9 cellular contexts compared by ENCODE assay signal in genomic region chrX:136147966-136148365, GRCh38. TPM values are rescaled to one million over a fixed set of nuclear protein-coding genes. Genes with fewer than 3 reads are reported as not detected.
DNase-seq lines count a peak whose midpoint lies in the region; ATAC-seq, FAIRE-seq and TF ChIP-seq lines count a peak whose summit lies in the region.
"Had no signal": no experiment of that assay in that cellular context is flagged by ENCODE, and none has a peak within 500 bp of the region (broad histone marks: within the 10 kb centered on the region; RNA-seq: fewer than 3 reads in every experiment).

No MANE protein-coding gene starts in this region.

- 22% methylated on average over 17 of the region's 17 CpGs for WGBS in thymus

- no peaks in the 10 kb centered on the region for H3K27me3 ChIP-seq in astrocyte (ENCODE audit: insufficient read depth, low read length)
- peaks cover 4% of the 10 kb centered on the region for H3K27me3 ChIP-seq in keratinocyte (ENCODE audit: control insufficient read depth, extremely low read depth, insufficient read depth, low read length)
- H3K27me3 ChIP-seq in thymus (ENCODE audit: control insufficient read depth, insufficient read depth), result no peaks in the 10 kb centered on the region

- H3K9me1 ChIP-seq in keratinocyte (ENCODE audit: control insufficient read depth, extremely low read depth, insufficient read depth, low read length), result no peaks in the 10 kb centered on the region

- no peaks in the 10 kb centered on the region for H3K36me3 ChIP-seq in astrocyte (ENCODE audit: insufficient read depth, low read length)
- no peaks in the 10 kb centered on the region for H3K36me3 ChIP-seq in keratinocyte (ENCODE audit: control insufficient read depth in 2 of 2, extremely low read depth in 1 of 2, insufficient read depth in 2 of 2, low read length in 2 of 2)
- H3K36me3 ChIP-seq in thymus (ENCODE audit: control insufficient read depth, insufficient read depth), result no peaks in the 10 kb centered on the region

- H3K4me3 Mint-ChIP-seq in activated CD4-positive, alpha-beta T cell treated with anti-CD3 and anti-CD28 coated beads, Interleukin-2, amount 10 ng/mL, durations not matched to agents 24 days and 14 days, result peak overlapping the region; percentile 61
- peak overlapping the region; percentile 83 for H3K4me3 Mint-ChIP-seq in astrocyte (ENCODE audit: unreplicated experiment)

- dilution Hi-C loops in keratinocyte (cut with MboI; ENCODE audit: extremely low pct_ligation_motif_present, low sequenced_read_pairs), result no loop called here

- H3K9me3 Mint-ChIP-seq in activated CD4-positive, alpha-beta T cell treated with anti-CD3 and anti-CD28 coated beads, Interleukin-2, amount 10 ng/mL, durations not matched to agents 24 days and 14 days, result peaks cover 4% of the 10 kb centered on the region
- peaks cover 8% of the 10 kb centered on the region for H3K9me3 Mint-ChIP-seq in astrocyte (ENCODE audit: unreplicated experiment)

- intact Hi-C loops in activated CD4-positive, alpha-beta T cell treated with anti-CD3 and anti-CD28 coated beads, Interleukin-2, amount 10 ng/mL, durations not matched to agents 24 days and 14 days (cut with micrococcal nuclease), result loop anchor here (10.0 kb wide), 1 partner anchor 57 kb away; no protein-coding TSS in a partner anchor

- H3K27ac Mint-ChIP-seq in activated CD4-positive, alpha-beta T cell treated with anti-CD3 and anti-CD28 coated beads, Interleukin-2, amount 10 ng/mL, durations not matched to agents 24 days and 14 days, result no peak overlapping the region
- no peak overlapping the region for H3K27ac Mint-ChIP-seq in astrocyte (ENCODE audit: unreplicated experiment)

- FAIRE-seq in astrocyte (lab: Jason Lieb, UNC), result no peak
- no peak for FAIRE-seq in keratinocyte (lab: Jason Lieb, UNC)

- no peak overlapping the region for H2AFZ ChIP-seq in astrocyte (ENCODE audit: low read depth, low read length)
- H2AFZ ChIP-seq in keratinocyte (ENCODE audit: control insufficient read depth, low read length), result no peak overlapping the region

- no peak for ATAC-seq in esophagus mucosa

- H3K9ac ChIP-seq in astrocyte (ENCODE audit: low read length) (peak overlapping the region; percentile 79), keratinocyte (ENCODE audit: control insufficient read depth, extremely low read depth, insufficient read depth, low read length) (peak overlapping the region; percentile 71)

- peaks cover 5% of the 10 kb centered on the region for H3K27me3 Mint-ChIP-seq in activated CD4-positive, alpha-beta T cell treated with anti-CD3 and anti-CD28 coated beads, Interleukin-2, amount 10 ng/mL, durations not matched to agents 24 days and 14 days
- H3K27me3 Mint-ChIP-seq in astrocyte (ENCODE audit: low read depth, unreplicated experiment), result peaks cover 8% of the 10 kb centered on the region

- no peak for DNase-seq in activated CD4-positive, alpha-beta T cell treated with anti-CD3 and anti-CD28 coated beads, Interleukin-2, amount 10 ng/mL, durations not matched to agents 24 days and 14 days
- no peak for DNase-seq in activated CD4-positive, alpha-beta T cell treated with anti-CD3 and anti-CD28 coated beads, Interleukin-2, amount 50 U/mL, for 1 hour
- DNase-seq in astrocyte (ENCODE audit: low read depth) (no peak), keratinocyte (ENCODE audit: low read depth, low spot score) (no peak), dermis blood vessel endothelial cell (no peak)
- DNase-seq in effector CD8-positive, alpha-beta T cell (lab: John Stamatoyannopoulos, UW), result no peak

- H3K79me2 ChIP-seq in astrocyte (ENCODE audit: insufficient read depth, low read length) (peaks cover 35% of the 10 kb centered on the region), keratinocyte (ENCODE audit: control insufficient read depth, insufficient read depth, low read length) (peaks cover 43% of the 10 kb centered on the region)

- no peaks in the 10 kb centered on the region for H3K36me3 Mint-ChIP-seq in activated CD4-positive, alpha-beta T cell treated with anti-CD3 and anti-CD28 coated beads, Interleukin-2, amount 10 ng/mL, durations not matched to agents 24 days and 14 days (ENCODE audit: low read depth)
- no peaks in the 10 kb centered on the region for H3K36me3 Mint-ChIP-seq in astrocyte (ENCODE audit: low read depth, unreplicated experiment)

- H3K27ac ChIP-seq in astrocyte (ENCODE audit: low read depth, low read length) (no peak overlapping the region), keratinocyte (ENCODE audit: control insufficient read depth, insufficient read depth, low read length) (no peak overlapping the region), thymus (ENCODE audit: low read depth) (no peak overlapping the region)

- H4K20me1 ChIP-seq in astrocyte (ENCODE audit: insufficient read depth, low read length) (peaks cover 6% of the 10 kb centered on the region), keratinocyte (ENCODE audit: control insufficient read depth, extremely low read depth, insufficient read depth, low read length) (no peaks in the 10 kb centered on the region)

- no peak for TF ChIP-seq CTCF in astrocyte (IDR thresholded peaks at IDR 0.05; ENCODE audit: insufficient read depth, low read depth, low read length)
- no peak for TF ChIP-seq CTCF in keratinocyte (optimal IDR thresholded peaks at IDR 0.05 in 1 of 3, IDR thresholded peaks at IDR 0.05 in 1 of 3, conservative IDR thresholded peaks at IDR 0.05 in 1 of 3; ENCODE audit: extremely low read depth in 1 of 3, insufficient read depth in 2 of 3, low read length in 3 of 3)

- H3K4me1 ChIP-seq in astrocyte (ENCODE audit: insufficient read depth, low read length) (peaks cover 7% of the 10 kb centered on the region), keratinocyte (ENCODE audit: control insufficient read depth, extremely low read depth, insufficient read depth, low read length) (peaks cover 5% of the 10 kb centered on the region), thymus (ENCODE audit: control insufficient read depth, insufficient read depth, low read length) (no peaks in the 10 kb centered on the region)

- H3K4me1 Mint-ChIP-seq in activated CD4-positive, alpha-beta T cell treated with anti-CD3 and anti-CD28 coated beads, Interleukin-2, amount 10 ng/mL, durations not matched to agents 24 days and 14 days, result peaks cover 15% of the 10 kb centered on the region
- H3K4me1 Mint-ChIP-seq in astrocyte (ENCODE audit: low read depth, unreplicated experiment), result peaks cover 2% of the 10 kb centered on the region

- H3K4me3 ChIP-seq in astrocyte (ENCODE audit: insufficient read depth, low read depth, low read length) (peak overlapping the region; percentile 51), keratinocyte (ENCODE audit: control insufficient read depth in 2 of 3, extremely low read depth in 1 of 3, insufficient read depth in 2 of 3, low read depth in 1 of 3, low read length in 3 of 3) (peak overlapping the region; percentile 31 to 71 (median 50)), thymus (ENCODE audit: low read length) (peak overlapping the region; percentile 58)

- peak overlapping the region; percentile 92 for H3K4me2 ChIP-seq in astrocyte (ENCODE audit: low read length)
- H3K4me2 ChIP-seq in keratinocyte (ENCODE audit: control insufficient read depth, extremely low read depth, insufficient read depth, low read depth, low read length), result no peak overlapping the region

- H3K9me3 ChIP-seq in astrocyte (ENCODE audit: insufficient read depth, low read depth, low read length) (no peaks in the 10 kb centered on the region), keratinocyte (ENCODE audit: control insufficient read depth, low read depth, low read length) (no peaks in the 10 kb centered on the region), thymus (ENCODE audit: control insufficient read depth) (no peaks in the 10 kb centered on the region)

RNA-seq across cellular contexts. Expression of gene FHL1, which starts 0.6 kb away (rescaled TPM):
- total RNA-seq in activated CD4-positive, alpha-beta T cell treated with anti-CD3 and anti-CD28 coated beads, Interleukin-2, amount 10 ng/mL, durations not matched to agents 24 days and 14 days, result 14.0 and 15.2 TPM in 2 replicates
- 100 and 115 TPM in 2 replicates for total RNA-seq in astrocyte
- 121 to 226 TPM (median 203 TPM) in 3 replicates for polyA plus RNA-seq in keratinocyte
- polyA plus RNA-seq in keratinocyte (2011; ENCODE audit: low read depth), result 13.3 TPM
- polyA plus RNA-seq in keratinocyte (2011; cell fraction: cytosol; rRNA removed), result 140 and 197 TPM in 2 replicates
- polyA plus RNA-seq in keratinocyte (2011; cell fraction: nucleus; rRNA removed), result 112 and 118 TPM in 2 replicates
- 26.8 and 132 TPM in 2 replicates for polyA plus RNA-seq in keratinocyte (2012; ENCODE audit: low replicate concordance)
- polyA minus RNA-seq in keratinocyte, result 163 to 220 TPM (median 184 TPM) in 3 replicates
- 134 TPM for polyA minus RNA-seq in keratinocyte (2011; cell fraction: cytosol; rRNA and poly(A)+ RNA removed)
- 27.9 and 46.4 TPM in 2 replicates for polyA minus RNA-seq in keratinocyte (2011; cell fraction: nucleus; rRNA and poly(A)+ RNA removed)
- 88.1 TPM for polyA plus RNA-seq in thymus
- total RNA-seq in dermis blood vessel endothelial cell, result 59.6 and 86.6 TPM in 2 replicates
- total RNA-seq in esophagus mucosa, result 18.7 TPM
- total RNA-seq: HT-29 had no signal
